Comparison of ENCODE assay signal across 29 cellular contexts in genomic region chr4:139791681-139792080, GRCh38.
A peak's percentile ranks its signal among the peaks of the same experiment; 100 is the strongest.
DNase-seq lines count a peak whose midpoint lies in the region; FAIRE-seq and TF ChIP-seq lines count a peak whose summit lies in the region.
"Had no signal": no experiment of that assay in that cellular context is flagged by ENCODE, and none has a peak within 500 bp of the region (broad histone marks: within the 10 kb centered on the region; RNA-seq: fewer than 3 reads in every experiment).

No MANE protein-coding gene starts in this region.

- H3K9me3 ChIP-seq in uterus = no peaks in the 10 kb centered on the region
- H3K9me3 ChIP-seq: left lung had no signal

- H3K36me3 Mint-ChIP-seq in mesothelial cell of epicardium = peaks cover 2% of the 10 kb centered on the region
- H3K36me3 Mint-ChIP-seq: immature natural killer cell had no signal

- no peak overlapping the region for H3K4me3 Mint-ChIP-seq in mesothelial cell of epicardium
- H3K4me3 Mint-ChIP-seq: activated CD8-positive, alpha-beta T cell treated with anti-CD3 and anti-CD28 coated beads for 36 hours; GM23338; HFFc6; immature natural killer cell; neural progenitor cell; stimulated activated naive CD8-positive, alpha-beta T cell treated with anti-CD3 and anti-CD28 coated beads, Interleukin-15, Interleukin-2, amounts not matched to agents 100 ng/mL and 50 ng/mL, for 24 hours had no signal

- no peak for TF ChIP-seq POLR2A in uterus (IDR thresholded peaks at IDR 0.05)

- peak; percentile 91 for FAIRE-seq in D721Med (lab: Jason Lieb, UNC)
- FAIRE-seq: HepG2 had no signal

- peaks cover 4% of the 10 kb centered on the region for H3K9me3 Mint-ChIP-seq in mesothelial cell of epicardium
- H3K9me3 Mint-ChIP-seq: activated CD8-positive, alpha-beta T cell treated with anti-CD3 and anti-CD28 coated beads for 36 hours; GM23338; HFFc6; immature natural killer cell; neural progenitor cell; stimulated activated naive CD8-positive, alpha-beta T cell treated with anti-CD3 and anti-CD28 coated beads, Interleukin-15, Interleukin-2, amounts not matched to agents 100 ng/mL and 50 ng/mL, for 24 hours had no signal

- H3K4me1 Mint-ChIP-seq in mesothelial cell of epicardium = peaks cover 53% of the 10 kb centered on the region
- H3K4me1 Mint-ChIP-seq: immature natural killer cell had no signal

- TF ChIP-seq CTCF in D721Med (IDR thresholded peaks at IDR 0.05; ENCODE audit: insufficient read depth, missing control alignments) (no peak), mesothelial cell of epicardium (IDR thresholded peaks at IDR 0.05; ENCODE audit: unreplicated experiment) (no peak), uterus (IDR thresholded peaks at IDR 0.05) (no peak)

- H3K27ac ChIP-seq in uterus = no peak overlapping the region
- H3K27ac ChIP-seq: C4-2B, foreskin keratinocyte, neural progenitor cell, PC-9 had no signal

- no peaks in the 10 kb centered on the region for H3K36me3 ChIP-seq in uterus
- H3K36me3 ChIP-seq: left lung, neural progenitor cell had no signal

- peak overlapping the region; percentile 71 for H3K27ac Mint-ChIP-seq in mesothelial cell of epicardium
- H3K27ac Mint-ChIP-seq: activated CD8-positive, alpha-beta T cell treated with anti-CD3 and anti-CD28 coated beads for 36 hours; GM23338; HFFc6; immature natural killer cell; neural progenitor cell; stimulated activated naive CD8-positive, alpha-beta T cell treated with anti-CD3 and anti-CD28 coated beads, Interleukin-15, Interleukin-2, amounts not matched to agents 100 ng/mL and 50 ng/mL, for 24 hours had no signal

- intact Hi-C loops in uterus (cut with DNase I; ENCODE audit: low total_unique reads) = no loop called here

- no peaks in the 10 kb centered on the region for H3K27me3 ChIP-seq in uterus
- H3K27me3 ChIP-seq: left lung, neural progenitor cell had no signal

- DNase-seq in D721Med (ENCODE audit: insufficient read length, low spot score) = no peak
- DNase-seq in NCI-H146 (lab: John Stamatoyannopoulos, UW) = peak; percentile 50
- DNase-seq in NCI-H748 treated with DMSO at 0.1 percent for 48 hours (lab: John Stamatoyannopoulos, UW) = peak; percentile 32
- DNase-seq in mesothelial cell of epicardium (ENCODE audit: low spot score in 2 of 2, unreplicated experiment in 2 of 2) = no peak
- DNase-seq in uterus = no peak
- DNase-seq in stimulated activated CD8-positive, alpha-beta memory T cell treated with anti-CD3 and anti-CD28 coated beads, Interleukin-4, amount 100 ng/mL, for 48 hours = no peak
- no peak for DNase-seq in mucosa of gallbladder (ENCODE audit: low spot score)
- DNase-seq: activated CD4-positive, CD25-positive, alpha-beta regulatory T cell treated with anti-CD3 and anti-CD28 coated beads, Interleukin-2, amount 50 U/mL, for 72 hours; activated CD8-positive, alpha-beta T cell treated with anti-CD3 and anti-CD28 coated beads for 36 hours; activated gamma-delta T cell treated with Interleukin-2 at 50 U/mL for 16 hours; activated T-cell treated with anti-CD3 and anti-CD28 coated beads for 4 hours; effector CD4-positive, alpha-beta T cell; erythroblast; foreskin keratinocyte; HFFc6; hippocampal formation; immature natural killer cell; Kasumi-1; left lung; MV-4-11; NCI-H2107; NK-92 treated with Interleukin-12 subunit alpha and Interleukin-12 subunit beta, amount 100 ng/mL, for 24 hours; PC-9; SIG-M5 had no signal

- H3K27me3 Mint-ChIP-seq in mesothelial cell of epicardium (ENCODE audit: low read depth) = no peaks in the 10 kb centered on the region
- H3K27me3 Mint-ChIP-seq: activated CD8-positive, alpha-beta T cell treated with anti-CD3 and anti-CD28 coated beads for 36 hours; stimulated activated naive CD8-positive, alpha-beta T cell treated with anti-CD3 and anti-CD28 coated beads, Interleukin-15, Interleukin-2, amounts not matched to agents 100 ng/mL and 50 ng/mL, for 24 hours had no signal

- H3K4me1 ChIP-seq in uterus = peaks cover 0 to 15% of the 10 kb centered on the region in 2 donors
- H3K4me1 ChIP-seq: foreskin keratinocyte had no signal

- H3K4me3 ChIP-seq in uterus = no peak overlapping the region
- H3K4me3 ChIP-seq: GM23338, left lung, neural progenitor cell, PC-9 had no signal

Comparison
In these comparisons a context has a peak if more than half of its experiments do, and no peak if none do; other contexts are left out.
1. DNase-seq: peak in NCI-H146 (single experiment) and NCI-H748 treated with DMSO at 0.1 percent for 48 hours (single experiment); none in D721Med (single experiment), mesothelial cell of epicardium (0 of 2), uterus (0 of 2), stimulated activated CD8-positive, alpha-beta memory T cell treated with anti-CD3 and anti-CD28 coated beads, Interleukin-4, amount 100 ng/mL, for 48 hours (single experiment) and mucosa of gallbladder (single experiment).